In the genomic region with DNA sequence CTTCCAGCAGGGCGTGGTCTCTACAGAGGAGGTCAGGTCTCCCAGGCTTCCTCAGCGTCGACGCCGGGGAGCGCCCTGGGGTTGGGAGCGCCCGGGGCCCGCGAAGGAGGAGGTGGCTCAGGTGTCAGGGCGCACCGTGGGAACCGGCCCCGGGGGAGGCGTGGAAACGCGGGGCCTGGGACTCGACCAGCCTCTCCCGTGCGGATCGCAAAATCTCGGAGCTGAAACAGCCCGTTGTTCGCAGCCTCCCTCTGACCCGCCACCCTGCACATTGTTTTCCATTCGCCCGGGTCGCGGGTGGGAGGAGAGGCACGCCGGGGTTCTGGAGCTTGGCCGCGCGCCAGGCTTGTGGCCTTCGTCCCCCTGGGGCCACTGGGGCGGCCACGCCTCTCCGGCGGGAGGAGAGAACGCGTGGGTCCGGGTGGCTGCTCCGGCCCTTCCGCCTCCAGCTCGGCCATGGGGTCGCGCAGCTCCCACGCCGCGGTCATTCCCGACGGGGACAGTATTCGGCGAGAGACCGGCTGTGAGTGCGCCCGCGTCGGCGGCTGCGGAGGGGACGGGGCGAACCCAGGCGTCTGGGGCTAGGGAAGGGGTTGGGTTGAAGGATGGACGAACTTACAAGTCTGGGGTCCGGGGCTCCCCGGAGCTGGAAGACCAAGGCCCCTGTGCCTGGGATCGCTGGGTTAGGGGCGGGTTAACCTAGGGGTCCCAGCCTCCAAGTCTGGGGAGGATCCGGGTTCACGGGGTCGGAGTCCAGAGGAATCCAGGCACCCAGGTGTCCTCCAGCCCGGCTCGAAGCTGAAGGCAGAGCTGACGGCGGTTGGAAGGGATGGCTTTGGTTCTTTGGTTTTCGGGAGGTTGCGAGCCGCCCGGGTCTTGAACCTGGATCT, we compare ENCODE assay signal across 1 cellular context.
A peak's percentile ranks its signal among the peaks of the same experiment; 100 is the strongest.
TF ChIP-seq lines count a peak whose summit lies in the region.

A gene (plus strand): TSS at position 433 of the 890 bp plus-strand sequence. CDS start 24 bp downstream, at position 457.

TF ChIP-seq in K562, 482 proteins besides CTCF, POLR2A, EP300 and RAD21 (continued from another document and continues in another):
- TF ChIP-seq PHB2 (IDR thresholded peaks at IDR 0.05; ENCODE audit: low read depth), result no peak
- no peak for TF ChIP-seq MXI1 (IDR thresholded peaks at IDR 0.05; ENCODE audit: low read depth, low read length)
- peak; percentile 47 for TF ChIP-seq RB1 (IDR thresholded peaks at IDR 0.05; ENCODE audit: low read depth)
- no peak for TF ChIP-seq ARHGAP35 (IDR thresholded peaks at IDR 0.05; ENCODE audit: partially characterized antibody)
- TF ChIP-seq, protein P1, sequence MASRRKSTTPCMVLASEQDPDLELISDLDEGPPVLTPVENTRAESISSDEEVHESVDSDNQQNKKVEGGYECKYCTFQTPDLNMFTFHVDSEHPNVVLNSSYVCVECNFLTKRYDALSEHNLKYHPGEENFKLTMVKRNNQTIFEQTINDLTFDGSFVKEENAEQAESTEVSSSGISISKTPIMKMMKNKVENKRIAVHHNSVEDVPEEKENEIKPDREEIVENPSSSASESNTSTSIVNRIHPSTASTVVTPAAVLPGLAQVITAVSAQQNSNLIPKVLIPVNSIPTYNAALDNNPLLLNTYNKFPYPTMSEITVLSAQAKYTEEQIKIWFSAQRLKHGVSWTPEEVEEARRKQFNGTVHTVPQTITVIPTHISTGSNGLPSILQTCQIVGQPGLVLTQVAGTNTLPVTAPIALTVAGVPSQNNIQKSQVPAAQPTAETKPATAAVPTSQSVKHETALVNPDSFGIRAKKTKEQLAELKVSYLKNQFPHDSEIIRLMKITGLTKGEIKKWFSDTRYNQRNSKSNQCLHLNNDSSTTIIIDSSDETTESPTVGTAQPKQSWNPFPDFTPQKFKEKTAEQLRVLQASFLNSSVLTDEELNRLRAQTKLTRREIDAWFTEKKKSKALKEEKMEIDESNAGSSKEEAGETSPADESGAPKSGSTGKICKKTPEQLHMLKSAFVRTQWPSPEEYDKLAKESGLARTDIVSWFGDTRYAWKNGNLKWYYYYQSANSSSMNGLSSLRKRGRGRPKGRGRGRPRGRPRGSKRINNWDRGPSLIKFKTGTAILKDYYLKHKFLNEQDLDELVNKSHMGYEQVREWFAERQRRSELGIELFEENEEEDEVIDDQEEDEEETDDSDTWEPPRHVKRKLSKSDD (conservative IDR thresholded peaks at IDR 0.05; ENCODE audit: low read length), result no peak
- TF ChIP-seq NUFIP1 (IDR thresholded peaks at IDR 0.05; ENCODE audit: partially characterized antibody), result no peak
- TF ChIP-seq NCOA6 (IDR thresholded peaks at IDR 0.05), result 0 out of 2 replicates have a peak, but pooled peaks have one; percentile 39
- TF ChIP-seq, protein P2, sequence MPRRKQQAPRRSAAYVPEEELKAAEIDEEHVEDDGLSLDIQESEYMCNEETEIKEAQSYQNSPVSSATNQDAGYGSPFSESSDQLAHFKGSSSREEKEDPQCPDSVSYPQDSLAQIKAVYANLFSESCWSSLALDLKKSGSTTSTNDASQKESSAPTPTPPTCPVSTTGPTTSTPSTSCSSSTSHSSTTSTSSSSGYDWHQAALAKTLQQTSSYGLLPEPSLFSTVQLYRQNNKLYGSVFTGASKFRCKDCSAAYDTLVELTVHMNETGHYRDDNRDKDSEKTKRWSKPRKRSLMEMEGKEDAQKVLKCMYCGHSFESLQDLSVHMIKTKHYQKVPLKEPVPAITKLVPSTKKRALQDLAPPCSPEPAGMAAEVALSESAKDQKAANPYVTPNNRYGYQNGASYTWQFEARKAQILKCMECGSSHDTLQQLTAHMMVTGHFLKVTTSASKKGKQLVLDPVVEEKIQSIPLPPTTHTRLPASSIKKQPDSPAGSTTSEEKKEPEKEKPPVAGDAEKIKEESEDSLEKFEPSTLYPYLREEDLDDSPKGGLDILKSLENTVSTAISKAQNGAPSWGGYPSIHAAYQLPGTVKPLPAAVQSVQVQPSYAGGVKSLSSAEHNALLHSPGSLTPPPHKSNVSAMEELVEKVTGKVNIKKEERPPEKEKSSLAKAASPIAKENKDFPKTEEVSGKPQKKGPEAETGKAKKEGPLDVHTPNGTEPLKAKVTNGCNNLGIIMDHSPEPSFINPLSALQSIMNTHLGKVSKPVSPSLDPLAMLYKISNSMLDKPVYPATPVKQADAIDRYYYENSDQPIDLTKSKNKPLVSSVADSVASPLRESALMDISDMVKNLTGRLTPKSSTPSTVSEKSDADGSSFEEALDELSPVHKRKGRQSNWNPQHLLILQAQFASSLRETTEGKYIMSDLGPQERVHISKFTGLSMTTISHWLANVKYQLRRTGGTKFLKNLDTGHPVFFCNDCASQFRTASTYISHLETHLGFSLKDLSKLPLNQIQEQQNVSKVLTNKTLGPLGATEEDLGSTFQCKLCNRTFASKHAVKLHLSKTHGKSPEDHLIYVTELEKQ (CRISPR knock-in tag; IDR thresholded peaks at IDR 0.05), result no peak
- TF ChIP-seq, protein P3, sequence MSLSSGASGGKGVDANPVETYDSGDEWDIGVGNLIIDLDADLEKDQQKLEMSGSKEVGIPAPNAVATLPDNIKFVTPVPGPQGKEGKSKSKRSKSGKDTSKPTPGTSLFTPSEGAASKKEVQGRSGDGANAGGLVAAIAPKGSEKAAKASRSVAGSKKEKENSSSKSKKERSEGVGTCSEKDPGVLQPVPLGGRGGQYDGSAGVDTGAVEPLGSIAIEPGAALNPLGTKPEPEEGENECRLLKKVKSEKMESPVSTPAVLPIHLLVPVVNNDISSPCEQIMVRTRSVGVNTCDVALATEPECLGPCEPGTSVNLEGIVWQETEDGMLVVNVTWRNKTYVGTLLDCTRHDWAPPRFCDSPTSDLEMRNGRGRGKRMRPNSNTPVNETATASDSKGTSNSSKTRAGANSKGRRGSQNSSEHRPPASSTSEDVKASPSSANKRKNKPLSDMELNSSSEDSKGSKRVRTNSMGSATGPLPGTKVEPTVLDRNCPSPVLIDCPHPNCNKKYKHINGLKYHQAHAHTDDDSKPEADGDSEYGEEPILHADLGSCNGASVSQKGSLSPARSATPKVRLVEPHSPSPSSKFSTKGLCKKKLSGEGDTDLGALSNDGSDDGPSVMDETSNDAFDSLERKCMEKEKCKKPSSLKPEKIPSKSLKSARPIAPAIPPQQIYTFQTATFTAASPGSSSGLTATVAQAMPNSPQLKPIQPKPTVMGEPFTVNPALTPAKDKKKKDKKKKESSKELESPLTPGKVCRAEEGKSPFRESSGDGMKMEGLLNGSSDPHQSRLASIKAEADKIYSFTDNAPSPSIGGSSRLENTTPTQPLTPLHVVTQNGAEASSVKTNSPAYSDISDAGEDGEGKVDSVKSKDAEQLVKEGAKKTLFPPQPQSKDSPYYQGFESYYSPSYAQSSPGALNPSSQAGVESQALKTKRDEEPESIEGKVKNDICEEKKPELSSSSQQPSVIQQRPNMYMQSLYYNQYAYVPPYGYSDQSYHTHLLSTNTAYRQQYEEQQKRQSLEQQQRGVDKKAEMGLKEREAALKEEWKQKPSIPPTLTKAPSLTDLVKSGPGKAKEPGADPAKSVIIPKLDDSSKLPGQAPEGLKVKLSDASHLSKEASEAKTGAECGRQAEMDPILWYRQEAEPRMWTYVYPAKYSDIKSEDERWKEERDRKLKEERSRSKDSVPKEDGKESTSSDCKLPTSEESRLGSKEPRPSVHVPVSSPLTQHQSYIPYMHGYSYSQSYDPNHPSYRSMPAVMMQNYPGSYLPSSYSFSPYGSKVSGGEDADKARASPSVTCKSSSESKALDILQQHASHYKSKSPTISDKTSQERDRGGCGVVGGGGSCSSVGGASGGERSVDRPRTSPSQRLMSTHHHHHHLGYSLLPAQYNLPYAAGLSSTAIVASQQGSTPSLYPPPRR (CRISPR knock-in tag; IDR thresholded peaks at IDR 0.05; ENCODE audit: borderline replicate concordance), result no peak
- peak; percentile 35 for TF ChIP-seq KDM5B (IDR thresholded peaks at IDR 0.05; ENCODE audit: insufficient replicate concordance, low read depth, low read length)
- no peak for TF ChIP-seq IRF2 (CRISPR knock-in tag; IDR thresholded peaks at IDR 0.05)
- TF ChIP-seq HDAC6 (IDR thresholded peaks at IDR 0.05; ENCODE audit: low read depth, low read length), result no peak
- no peak for TF ChIP-seq ZNF76 (CRISPR knock-in tag; IDR thresholded peaks at IDR 0.05; ENCODE audit: borderline replicate concordance)
- no peak for TF ChIP-seq PHF20 (IDR thresholded peaks at IDR 0.05; ENCODE audit: partially characterized antibody)
- no peak for TF ChIP-seq PTBP1 (IDR thresholded peaks at IDR 0.05; ENCODE audit: low read depth, low read length)
- no peak for TF ChIP-seq CAMTA2 (CRISPR knock-in tag; conservative IDR thresholded peaks at IDR 0.05)
- TF ChIP-seq ZNF217 (CRISPR knock-in tag; IDR thresholded peaks at IDR 0.05), result no peak
- TF ChIP-seq U2AF1 (optimal IDR thresholded peaks at IDR 0.05; ENCODE audit: low read depth, low read length), result no peak
- TF ChIP-seq JUNB (CRISPR knock-in tag; conservative IDR thresholded peaks at IDR 0.05), result no peak
- TF ChIP-seq, protein P4, sequence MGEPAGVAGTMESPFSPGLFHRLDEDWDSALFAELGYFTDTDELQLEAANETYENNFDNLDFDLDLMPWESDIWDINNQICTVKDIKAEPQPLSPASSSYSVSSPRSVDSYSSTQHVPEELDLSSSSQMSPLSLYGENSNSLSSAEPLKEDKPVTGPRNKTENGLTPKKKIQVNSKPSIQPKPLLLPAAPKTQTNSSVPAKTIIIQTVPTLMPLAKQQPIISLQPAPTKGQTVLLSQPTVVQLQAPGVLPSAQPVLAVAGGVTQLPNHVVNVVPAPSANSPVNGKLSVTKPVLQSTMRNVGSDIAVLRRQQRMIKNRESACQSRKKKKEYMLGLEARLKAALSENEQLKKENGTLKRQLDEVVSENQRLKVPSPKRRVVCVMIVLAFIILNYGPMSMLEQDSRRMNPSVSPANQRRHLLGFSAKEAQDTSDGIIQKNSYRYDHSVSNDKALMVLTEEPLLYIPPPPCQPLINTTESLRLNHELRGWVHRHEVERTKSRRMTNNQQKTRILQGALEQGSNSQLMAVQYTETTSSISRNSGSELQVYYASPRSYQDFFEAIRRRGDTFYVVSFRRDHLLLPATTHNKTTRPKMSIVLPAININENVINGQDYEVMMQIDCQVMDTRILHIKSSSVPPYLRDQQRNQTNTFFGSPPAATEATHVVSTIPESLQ (CRISPR knock-in tag; IDR thresholded peaks at IDR 0.05), result no peak
- no peak for TF ChIP-seq RUNX1 (IDR thresholded peaks at IDR 0.05; ENCODE audit: low read depth)
- no peak for TF ChIP-seq RBM17 (IDR thresholded peaks at IDR 0.05; ENCODE audit: borderline replicate concordance, low read depth, low read length)
- TF ChIP-seq, protein P5, sequence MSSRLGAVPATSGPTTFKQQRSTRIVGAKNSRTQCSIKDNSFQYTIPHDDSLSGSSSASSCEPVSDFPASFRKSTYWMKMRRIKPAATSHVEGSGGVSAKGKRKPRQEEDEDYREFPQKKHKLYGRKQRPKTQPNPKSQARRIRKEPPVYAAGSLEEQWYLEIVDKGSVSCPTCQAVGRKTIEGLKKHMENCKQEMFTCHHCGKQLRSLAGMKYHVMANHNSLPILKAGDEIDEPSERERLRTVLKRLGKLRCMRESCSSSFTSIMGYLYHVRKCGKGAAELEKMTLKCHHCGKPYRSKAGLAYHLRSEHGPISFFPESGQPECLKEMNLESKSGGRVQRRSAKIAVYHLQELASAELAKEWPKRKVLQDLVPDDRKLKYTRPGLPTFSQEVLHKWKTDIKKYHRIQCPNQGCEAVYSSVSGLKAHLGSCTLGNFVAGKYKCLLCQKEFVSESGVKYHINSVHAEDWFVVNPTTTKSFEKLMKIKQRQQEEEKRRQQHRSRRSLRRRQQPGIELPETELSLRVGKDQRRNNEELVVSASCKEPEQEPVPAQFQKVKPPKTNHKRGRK (tag; IDR thresholded peaks at IDR 0.05), result no peak
- TF ChIP-seq, protein P6, sequence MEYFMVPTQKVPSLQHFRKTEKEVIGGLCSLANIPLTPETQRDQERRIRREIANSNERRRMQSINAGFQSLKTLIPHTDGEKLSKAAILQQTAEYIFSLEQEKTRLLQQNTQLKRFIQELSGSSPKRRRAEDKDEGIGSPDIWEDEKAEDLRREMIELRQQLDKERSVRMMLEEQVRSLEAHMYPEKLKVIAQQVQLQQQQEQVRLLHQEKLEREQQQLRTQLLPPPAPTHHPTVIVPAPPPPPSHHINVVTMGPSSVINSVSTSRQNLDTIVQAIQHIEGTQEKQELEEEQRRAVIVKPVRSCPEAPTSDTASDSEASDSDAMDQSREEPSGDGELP (CRISPR knock-in tag; IDR thresholded peaks at IDR 0.05; ENCODE audit: borderline replicate concordance), result peak; percentile 64; the same call in 1 of the 2 replicates
- TF ChIP-seq, protein P7, sequence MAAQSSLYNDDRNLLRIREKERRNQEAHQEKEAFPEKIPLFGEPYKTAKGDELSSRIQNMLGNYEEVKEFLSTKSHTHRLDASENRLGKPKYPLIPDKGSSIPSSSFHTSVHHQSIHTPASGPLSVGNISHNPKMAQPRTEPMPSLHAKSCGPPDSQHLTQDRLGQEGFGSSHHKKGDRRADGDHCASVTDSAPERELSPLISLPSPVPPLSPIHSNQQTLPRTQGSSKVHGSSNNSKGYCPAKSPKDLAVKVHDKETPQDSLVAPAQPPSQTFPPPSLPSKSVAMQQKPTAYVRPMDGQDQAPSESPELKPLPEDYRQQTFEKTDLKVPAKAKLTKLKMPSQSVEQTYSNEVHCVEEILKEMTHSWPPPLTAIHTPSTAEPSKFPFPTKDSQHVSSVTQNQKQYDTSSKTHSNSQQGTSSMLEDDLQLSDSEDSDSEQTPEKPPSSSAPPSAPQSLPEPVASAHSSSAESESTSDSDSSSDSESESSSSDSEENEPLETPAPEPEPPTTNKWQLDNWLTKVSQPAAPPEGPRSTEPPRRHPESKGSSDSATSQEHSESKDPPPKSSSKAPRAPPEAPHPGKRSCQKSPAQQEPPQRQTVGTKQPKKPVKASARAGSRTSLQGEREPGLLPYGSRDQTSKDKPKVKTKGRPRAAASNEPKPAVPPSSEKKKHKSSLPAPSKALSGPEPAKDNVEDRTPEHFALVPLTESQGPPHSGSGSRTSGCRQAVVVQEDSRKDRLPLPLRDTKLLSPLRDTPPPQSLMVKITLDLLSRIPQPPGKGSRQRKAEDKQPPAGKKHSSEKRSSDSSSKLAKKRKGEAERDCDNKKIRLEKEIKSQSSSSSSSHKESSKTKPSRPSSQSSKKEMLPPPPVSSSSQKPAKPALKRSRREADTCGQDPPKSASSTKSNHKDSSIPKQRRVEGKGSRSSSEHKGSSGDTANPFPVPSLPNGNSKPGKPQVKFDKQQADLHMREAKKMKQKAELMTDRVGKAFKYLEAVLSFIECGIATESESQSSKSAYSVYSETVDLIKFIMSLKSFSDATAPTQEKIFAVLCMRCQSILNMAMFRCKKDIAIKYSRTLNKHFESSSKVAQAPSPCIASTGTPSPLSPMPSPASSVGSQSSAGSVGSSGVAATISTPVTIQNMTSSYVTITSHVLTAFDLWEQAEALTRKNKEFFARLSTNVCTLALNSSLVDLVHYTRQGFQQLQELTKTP (IDR thresholded peaks at IDR 0.05; ENCODE audit: low read depth in 1 of 2, partially characterized antibody in 2 of 2), result no peak
- no peak for TF ChIP-seq ZSCAN32 (CRISPR knock-in tag; IDR thresholded peaks at IDR 0.05)
- TF ChIP-seq FOS (IDR thresholded peaks at IDR 0.05; ENCODE audit: extremely low read depth, insufficient read length), result no peak
- no peak for TF ChIP-seq NFXL1 (CRISPR knock-in tag; IDR thresholded peaks at IDR 0.05)
- TF ChIP-seq KLF10 (CRISPR knock-in tag; IDR thresholded peaks at IDR 0.05), result no peak
- peak; percentile 39 for TF ChIP-seq PCBP1 (IDR thresholded peaks at IDR 0.05; ENCODE audit: low read depth, low read length, poor library complexity, severe bottlenecking)
- no peak for TF ChIP-seq SETDB1 (IDR thresholded peaks at IDR 0.05; ENCODE audit: low read length)
- TF ChIP-seq, protein P8, sequence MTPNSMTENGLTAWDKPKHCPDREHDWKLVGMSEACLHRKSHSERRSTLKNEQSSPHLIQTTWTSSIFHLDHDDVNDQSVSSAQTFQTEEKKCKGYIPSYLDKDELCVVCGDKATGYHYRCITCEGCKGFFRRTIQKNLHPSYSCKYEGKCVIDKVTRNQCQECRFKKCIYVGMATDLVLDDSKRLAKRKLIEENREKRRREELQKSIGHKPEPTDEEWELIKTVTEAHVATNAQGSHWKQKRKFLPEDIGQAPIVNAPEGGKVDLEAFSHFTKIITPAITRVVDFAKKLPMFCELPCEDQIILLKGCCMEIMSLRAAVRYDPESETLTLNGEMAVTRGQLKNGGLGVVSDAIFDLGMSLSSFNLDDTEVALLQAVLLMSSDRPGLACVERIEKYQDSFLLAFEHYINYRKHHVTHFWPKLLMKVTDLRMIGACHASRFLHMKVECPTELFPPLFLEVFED (CRISPR knock-in tag; conservative IDR thresholded peaks at IDR 0.05), result no peak
